ENCODE assay signal across 9 cellular contexts in genomic region chr2:135052997-135053474, GRCh38. TPM values are rescaled to one million over a fixed set of nuclear protein-coding genes. Genes with fewer than 3 reads are reported as not detected.
A peak's percentile ranks its signal among the peaks of the same experiment; 100 is the strongest.
DNase-seq lines count a peak whose midpoint lies in the region; ATAC-seq and TF ChIP-seq lines count a peak whose summit lies in the region.
"Had no signal": no experiment of that assay in that cellular context is flagged by ENCODE, and none has a peak within 500 bp of the region (broad histone marks: within the 10 kb centered on the region; RNA-seq: fewer than 3 reads in every experiment).

No MANE protein-coding gene starts in this region.

- H3K4me3 Mint-ChIP-seq in Calu3 (ENCODE audit: low read depth, unreplicated experiment): peak overlapping the region; percentile 98

- peaks cover 55% of the 10 kb centered on the region for H3K4me1 Mint-ChIP-seq in Calu3 (ENCODE audit: low read depth, unreplicated experiment)

- peak overlapping the region; percentile 99 for H3K27ac Mint-ChIP-seq in Calu3 (ENCODE audit: unreplicated experiment)

- intact Hi-C loops in Calu3 (cut with micrococcal nuclease; ENCODE audit: unreplicated experiment): loop anchor here (5.0 kb wide), 2 partner anchors 39 to 69 kb away; no protein-coding TSS in a partner anchor

- H3K4me3 ChIP-seq in MG63: peak overlapping the region; percentile 99

- no peaks in the 10 kb centered on the region for H3K27me3 ChIP-seq in MG63

- peaks cover 45% of the 10 kb centered on the region for H3K36me3 Mint-ChIP-seq in Calu3 (ENCODE audit: insufficient read depth, unreplicated experiment)

- no peaks in the 10 kb centered on the region for H3K9me3 ChIP-seq in MG63

- peaks cover 35% of the 10 kb centered on the region for H3K36me3 ChIP-seq in MG63

- no peak for TF ChIP-seq CTCF in Calu3 (IDR thresholded peaks at IDR 0.05; ENCODE audit: unreplicated experiment)

- H3K27me3 Mint-ChIP-seq in Calu3 (ENCODE audit: unreplicated experiment): no peaks in the 10 kb centered on the region

- CTCF ChIA-PET in Calu3 (lab: Charles Lee): no interaction called here

- ATAC-seq in GM21737 (IDR thresholded peaks at IDR 0.05; ENCODE audit: unreplicated experiment) (peak; percentile 34), left lobe of liver (peak; percentile 17)

- DNase-seq in Calu3 (no peak), MG63 (peak; percentile 3), amniotic epithelial cell (ENCODE audit: low read depth) (peak; percentile 25), left lobe of liver (ENCODE audit: low spot score) (no peak), HuH-7.5 (ENCODE audit: low spot score) (no peak)
- DNase-seq in stimulated activated CD8-positive, alpha-beta memory T cell treated with anti-CD3 and anti-CD28 coated beads, Interleukin-15, amount 100 ng/mL, for 48 hours (ENCODE audit: low read depth in 2 of 2): peak; percentile 11 to 15
- DNase-seq in effector CD4-positive, alpha-beta T cell: no peak

- no peaks in the 10 kb centered on the region for H3K9me3 Mint-ChIP-seq in Calu3 (ENCODE audit: low read depth, unreplicated experiment)

- BruUV-seq in Calu3 (replicated peaks; lab: Mats Ljungman, UMichigan): no TSS peak

RNA-seq across cellular contexts. Expression of gene RAB3GAP1, which starts 0.9 kb away (rescaled TPM):
- total RNA-seq in Calu3 (2022): 47.6 and 50.6 TPM in 2 replicates
- 57.3 and 57.9 TPM in 2 replicates for total RNA-seq in MG63 (2014; rRNA removed; shearing (Covaris generic); ENCODE audit: low replicate concordance)
- 13.1 TPM for total RNA-seq in left lobe of liver

RNA-seq across cellular contexts. Expression of gene MAP3K19, which starts 5.8 kb away (rescaled TPM):
- total RNA-seq in Calu3 (2022): not detected in 2 replicates
- not detected in 2 replicates for total RNA-seq in MG63 (2014; rRNA removed; shearing (Covaris generic); ENCODE audit: low replicate concordance)
- not detected for total RNA-seq in left lobe of liver
- total RNA-seq: NCI-H460 had no signal

Comparison
In these comparisons a context has a peak if more than half of its experiments do, and no peak if none do; other contexts are left out.
1. DNase-seq: peak in MG63 (single experiment), amniotic epithelial cell (single experiment) and stimulated activated CD8-positive, alpha-beta memory T cell treated with anti-CD3 and anti-CD28 coated beads, Interleukin-15, amount 100 ng/mL, for 48 hours (2 of 2); none in Calu3 (single experiment), left lobe of liver (single experiment), HuH-7.5 (single experiment) and effector CD4-positive, alpha-beta T cell (single experiment).